Comparison of ENCODE assay signal across 17 cellular contexts in genomic region chr3:174186339-174186984, GRCh38.
DNase-seq lines count a peak whose midpoint lies in the region; ATAC-seq and TF ChIP-seq lines count a peak whose summit lies in the region.
"Had no signal": no experiment of that assay in that cellular context is flagged by ENCODE, and none has a peak within 500 bp of the region (broad histone marks: within the 10 kb centered on the region; RNA-seq: fewer than 3 reads in every experiment).

No MANE protein-coding gene starts in this region.

- WGBS in hepatocyte (ENCODE audit: low lambda C conversion rate, missing lambda C conversion rate), result 93% methylated on average over 1 of the region's 1 CpG

- H3K9me2 ChIP-seq in hepatocyte (replicated peaks; ENCODE audit: insufficient read depth), result no peaks in the 10 kb centered on the region

- no peak overlapping the region for H3K4me3 Mint-ChIP-seq in type B pancreatic cell
- H3K4me3 Mint-ChIP-seq: CD4-positive, alpha-beta T cell had no signal

- H3K4me2 ChIP-seq in hepatocyte, result no peak overlapping the region
- H3K4me2 ChIP-seq: A549 had no signal

- no peak for TF ChIP-seq CTCF in HEK293 (tag by site-specific recombination; IDR thresholded peaks at IDR 0.05)
- TF ChIP-seq CTCF in foreskin keratinocyte (conservative IDR thresholded peaks at IDR 0.05), result no peak
- no peak for TF ChIP-seq CTCF in type B pancreatic cell (conservative IDR thresholded peaks at IDR 0.05)
- TF ChIP-seq CTCF in hepatocyte (IDR thresholded peaks at IDR 0.05; ENCODE audit: poor library complexity), result no peak

- DNase-seq in NCI-H69 (lab: John Stamatoyannopoulos, UW) (peak; percentile 52), foreskin keratinocyte (no peak), type B pancreatic cell (ENCODE audit: extremely low spot score, unreplicated experiment) (no peak), hepatocyte (ENCODE audit: low spot score) (no peak), dermis blood vessel endothelial cell (no peak), anterior cingulate cortex (lab: John Stamatoyannopoulos, UW) (no peak)
- DNase-seq: AML-193; Caco-2; CD4-positive, alpha-beta T cell; GF-D8; GOT3; H7 had no signal

- no peak overlapping the region for H2AFZ ChIP-seq in hepatocyte

- no peaks in the 10 kb centered on the region for H3K36me3 ChIP-seq in HEK293 (ENCODE audit: control insufficient read depth in 2 of 2, insufficient read depth in 1 of 2, low read length in 2 of 2)
- H3K36me3 ChIP-seq in hepatocyte (replicated peaks; ENCODE audit: insufficient read depth, low read depth), result no peaks in the 10 kb centered on the region

- peak; percentile 86 for ATAC-seq in SK-N-SH treated with all-trans-retinoic acid at 6 μM for 48 hours
- ATAC-seq in foreskin keratinocyte, result peak; percentile 28
- ATAC-seq: A549, HCT116 had no signal

- H3K9me3 ChIP-seq in HEK293 (ENCODE audit: control insufficient read depth, insufficient read depth, low read depth, low read length) (no peaks in the 10 kb centered on the region), hepatocyte (ENCODE audit: low read depth) (no peaks in the 10 kb centered on the region)
- H3K9me3 ChIP-seq: A549, Caco-2 had no signal

- H3K4me1 ChIP-seq in HEK293 (ENCODE audit: control insufficient read depth, insufficient read depth, low read length) (peaks cover 3% of the 10 kb centered on the region; the same call in 1 of the 2 replicates), foreskin keratinocyte (no peaks in the 10 kb centered on the region), hepatocyte (ENCODE audit: insufficient read depth) (no peaks in the 10 kb centered on the region)
- H3K4me1 ChIP-seq: A549, Caco-2 had no signal

- H4K20me1 ChIP-seq in hepatocyte (ENCODE audit: insufficient read depth, poor library complexity, severe bottlenecking), result no peaks in the 10 kb centered on the region

- H3K27ac ChIP-seq in HEK293 (ENCODE audit: extremely low read depth, low read depth, low read length) (no peak overlapping the region), foreskin keratinocyte (no peak overlapping the region), hepatocyte (no peak overlapping the region)
- H3K27ac ChIP-seq: A549, C4-2B had no signal

- no peaks in the 10 kb centered on the region for H3K27me3 Mint-ChIP-seq in type B pancreatic cell
- H3K27me3 Mint-ChIP-seq: CD4-positive, alpha-beta T cell had no signal

- POLR2A ChIA-PET in HEK293 (lab: Yijun Ruan, JAX), result no interaction called here

- no peak overlapping the region for H3K27ac Mint-ChIP-seq in type B pancreatic cell
- H3K27ac Mint-ChIP-seq: CD4-positive, alpha-beta T cell had no signal

- peaks cover 5% of the 10 kb centered on the region for H3K4me1 Mint-ChIP-seq in type B pancreatic cell (ENCODE audit: unreplicated experiment)

- CTCF ChIA-PET in HEK293 (lab: Yijun Ruan, JAX), result no interaction called here

- no peaks in the 10 kb centered on the region for H3K9me3 Mint-ChIP-seq in type B pancreatic cell

- H3K27me3 ChIP-seq in foreskin keratinocyte (no peaks in the 10 kb centered on the region), hepatocyte (no peaks in the 10 kb centered on the region)

- H3K4me3 ChIP-seq in HEK293 (ENCODE audit: low read depth, low read length) (no peak overlapping the region), hepatocyte (no peak overlapping the region)
- H3K4me3 ChIP-seq: A549 had no signal

- no peaks in the 10 kb centered on the region for H3K79me2 ChIP-seq in hepatocyte

- H3K36me3 Mint-ChIP-seq in type B pancreatic cell, result no peaks in the 10 kb centered on the region

TF ChIP-seq in HEK293, 187 proteins besides CTCF, POLR2A, EP300 and RAD21:
- TF ChIP-seq ZNF184 (tag by site-specific recombination; IDR thresholded peaks at IDR 0.05) (no peak), PRDM6 (tag by site-specific recombination; IDR thresholded peaks at IDR 0.05) (peak; percentile 44; the same call in 1 of the 2 replicates), ZNF157 (tag by site-specific recombination; IDR thresholded peaks at IDR 0.05) (no peak)

TF ChIP-seq in SK-N-SH treated with all-trans-retinoic acid at 6 μM for 48 hours, 23 proteins besides CTCF, POLR2A, EP300 and RAD21:
- TF ChIP-seq CSDC2 (CRISPR knock-in tag; IDR thresholded peaks at IDR 0.05) (no peak), BACH2 (CRISPR knock-in tag; IDR thresholded peaks at IDR 0.05; ENCODE audit: borderline replicate concordance) (no peak), RARB (CRISPR knock-in tag; IDR thresholded peaks at IDR 0.05) (no peak), ZFP30 (CRISPR knock-in tag; IDR thresholded peaks at IDR 0.05) (no peak), PPARA (CRISPR knock-in tag; IDR thresholded peaks at IDR 0.05; ENCODE audit: borderline replicate concordance) (no peak), ISL1 (CRISPR knock-in tag; IDR thresholded peaks at IDR 0.05) (peak; percentile 75), OSR1 (CRISPR knock-in tag; IDR thresholded peaks at IDR 0.05) (no peak), PATZ1 (CRISPR knock-in tag; IDR thresholded peaks at IDR 0.05; ENCODE audit: borderline replicate concordance) (no peak), TOX (CRISPR knock-in tag; IDR thresholded peaks at IDR 0.05; ENCODE audit: borderline replicate concordance) (0 out of 2 replicates have a peak, but pooled peaks have one; percentile 43)
